Comparison of ENCODE assay signal across 28 cellular contexts in the genomic region with DNA sequence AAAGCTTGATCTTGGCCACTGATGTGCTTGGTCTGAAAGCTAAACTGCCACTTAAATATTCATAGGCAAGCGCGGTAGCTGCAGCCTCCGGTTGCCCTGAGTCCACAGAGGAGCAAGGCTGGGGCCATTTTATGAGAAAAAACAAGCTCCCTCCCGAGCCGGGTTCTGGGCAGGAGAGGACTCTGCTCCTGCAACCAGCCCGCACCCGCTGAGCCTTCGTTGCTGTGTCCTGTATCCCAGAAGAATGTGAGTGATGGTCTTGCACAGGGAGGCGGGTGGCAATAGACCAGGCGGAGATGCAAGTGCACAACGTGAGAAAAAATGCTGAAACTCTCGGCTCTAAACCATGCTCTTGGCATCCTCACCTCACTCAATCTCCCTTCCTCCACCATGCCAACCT. TPM values are rescaled to one million over a fixed set of nuclear protein-coding genes. Genes with fewer than 3 reads are reported as not detected.
A peak's percentile ranks its signal among the peaks of the same experiment; 100 is the strongest.
DNase-seq lines count a peak whose midpoint lies in the region; FAIRE-seq and TF ChIP-seq lines count a peak whose summit lies in the region.
"Had no signal": no experiment of that assay in that cellular context is flagged by ENCODE, and none has a peak within 500 bp of the region (broad histone marks: within the 10 kb centered on the region; RNA-seq: fewer than 3 reads in every experiment).

No MANE protein-coding gene starts in this region.

- peak; percentile 43 for FAIRE-seq in bronchial epithelial cell (lab: Jason Lieb, UNC)
- FAIRE-seq: A549, GM12892, H54, HepG2 had no signal

- no peaks in the 10 kb centered on the region for H3K36me3 ChIP-seq in bronchial epithelial cell (ENCODE audit: control insufficient read depth, insufficient read depth, low read length)

- intact Hi-C loops in posterior vena cava (cut with DNase I) = no loop called here

- no peak for TF ChIP-seq CTCF in bronchial epithelial cell (IDR thresholded peaks at IDR 0.05; ENCODE audit: insufficient read depth, low read length, severe bottlenecking)

- DNase-seq in NCI-H2196 treated with DMSO at 0.1 percent for 48 hours (lab: John Stamatoyannopoulos, UW; ENCODE audit: unreplicated experiment) (peak; percentile 46), NCI-H2196 (lab: John Stamatoyannopoulos, UW; ENCODE audit: unreplicated experiment) (no peak), NCI-H146 treated with DMSO at 0.1 percent for 48 hours (lab: John Stamatoyannopoulos, UW; ENCODE audit: unreplicated experiment) (peak; percentile 47), bronchial epithelial cell (ENCODE audit: low read depth) (no peak), posterior vena cava (ENCODE audit: low spot score) (peak; percentile 57), NCI-H226 (no peak), T1000 (lab: John Stamatoyannopoulos, UW) (no peak)
- DNase-seq: AML-193; C1 segment of cervical spinal cord; CD4-positive, alpha-beta memory T cell; COR-L47; DMS79 treated with DMSO at 0.1 percent for 48 hours; Karpas-422; NCI-H1092; NCI-H1694; NCI-H2081 treated with DMSO at 0.1 percent for 48 hours; NCI-H69; NK-92 treated with Interleukin-12 subunit alpha and Interleukin-12 subunit beta, amount 100 ng/mL, for 24 hours; PC-3; Right ventricle myocardium superior had no signal

- H3K4me3 ChIP-seq in bronchial epithelial cell (ENCODE audit: low read depth, low read length) = no peak overlapping the region
- H3K4me3 ChIP-seq: A549, SK-N-MC had no signal

- no peaks in the 10 kb centered on the region for H3K27me3 ChIP-seq in bronchial epithelial cell (ENCODE audit: control insufficient read depth, insufficient read depth, low read length)

RNA-seq across cellular contexts. Expression of a gene that starts 57.5 kb away (rescaled TPM):
- not detected in 2 replicates for total RNA-seq in bronchial epithelial cell
- 1 to 10 TPM; 1.3 to 1.7 TPM for total RNA-seq in posterior vena cava
- total RNA-seq: HepG2; HT1080; PC-3; Right ventricle myocardium superior; RPMI7951; T-helper 1 cell treated with Interleukin-12 subunit alpha and Interleukin-12 subunit beta and Interleukin-4 antibody, amounts not matched to agents 30 ng/mL and 1 ng/mL, for 36 hours had no signal

Comparison
In these comparisons a context has a peak if more than half of its experiments do, and no peak if none do; other contexts are left out.
1. DNase-seq: peak in NCI-H2196 treated with DMSO at 0.1 percent for 48 hours (single experiment), NCI-H146 treated with DMSO at 0.1 percent for 48 hours (single experiment) and posterior vena cava (single experiment); none in NCI-H2196 (single experiment), bronchial epithelial cell (single experiment), NCI-H226 (single experiment) and T1000 (single experiment).